ENCODE assay signal across 8 cellular contexts in genomic region chr10:104337527-104337984, GRCh38.
A peak's percentile ranks its signal among the peaks of the same experiment; 100 is the strongest.
DNase-seq lines count a peak whose midpoint lies in the region; ATAC-seq and TF ChIP-seq lines count a peak whose summit lies in the region.

No MANE protein-coding gene starts in this region.

- no peaks in the 10 kb centered on the region for H3K9me3 ChIP-seq in parathyroid adenoma (ENCODE audit: control insufficient read depth, low read length)

- peak overlapping the region; percentile 98 for H2AFZ ChIP-seq in parathyroid adenoma

- peak overlapping the region; percentile 39 for H3K9ac ChIP-seq in parathyroid adenoma

- peak overlapping the region; percentile 86 for H3K4me2 ChIP-seq in parathyroid adenoma (ENCODE audit: low read length)

- peak overlapping the region; percentile 93 for H3K27ac ChIP-seq in parathyroid adenoma

- peak overlapping the region; percentile 70 for H3K4me3 ChIP-seq in WI38 (ENCODE audit: low read depth, low read length)
- peak overlapping the region; percentile 96 for H3K4me3 ChIP-seq in parathyroid adenoma (ENCODE audit: low read depth, low read length)

- no peaks in the 10 kb centered on the region for H3K4me1 ChIP-seq in parathyroid adenoma

- no peaks in the 10 kb centered on the region for H3K27me3 ChIP-seq in parathyroid adenoma (ENCODE audit: control insufficient read depth, insufficient read depth, low read length)

- H3K36me3 ChIP-seq in parathyroid adenoma (ENCODE audit: control insufficient read depth, insufficient read depth, low read length) = no peaks in the 10 kb centered on the region

- H3K79me2 ChIP-seq in parathyroid adenoma = peaks cover 20% of the 10 kb centered on the region

- DNase-seq in ELF-1 (ENCODE audit: low read depth, low spot score) (peak; percentile 71), glomerular visceral epithelial cell (ENCODE audit: extremely low spot score) (peak; percentile 46), NCI-H510A (lab: John Stamatoyannopoulos, UW) (no peak), ecto neural progenitor cell (ENCODE audit: low spot score) (no peak)

- TF ChIP-seq CTCF in WI38 (IDR thresholded peaks at IDR 0.05; ENCODE audit: low read depth, low read length) (no peak), parathyroid adenoma (IDR thresholded peaks at IDR 0.05) (no peak)

- ATAC-seq in GM21381 (IDR thresholded peaks at IDR 0.05; ENCODE audit: unreplicated experiment) (peak; percentile 42), HG03565 (IDR thresholded peaks at IDR 0.05; ENCODE audit: unreplicated experiment) (peak; percentile 26)

Comparison
In these comparisons a context has a peak if more than half of its experiments do, and no peak if none do; other contexts are left out.
1. DNase-seq: peak in ELF-1 (single experiment) and glomerular visceral epithelial cell (single experiment); none in NCI-H510A (single experiment) and ecto neural progenitor cell (single experiment).